8 cellular contexts compared by ENCODE assay signal in genomic region chr2:177724398-177725287, GRCh38.
DNase-seq lines count a peak whose midpoint lies in the region; ATAC-seq and TF ChIP-seq lines count a peak whose summit lies in the region.

No MANE protein-coding gene starts in this region.

- H3K36me3 Mint-ChIP-seq in activated T-helper 2 cell treated with anti-CD3 and anti-CD28 coated beads, Interferon-gamma antibody, Interleukin-2, Interleukin-4, amounts not matched to agents 10 μg/mL and 5 μg/mL and 100 μg/mL, durations not matched to agents 14 hours and 24 hours and 36 hours (ENCODE audit: low read depth), result no peaks in the 10 kb centered on the region
- no peaks in the 10 kb centered on the region for H3K36me3 Mint-ChIP-seq in glutamatergic neuron (ENCODE audit: unreplicated experiment)

- TF ChIP-seq CTCF in glutamatergic neuron (IDR thresholded peaks at IDR 0.05; ENCODE audit: partially characterized antibody, unreplicated experiment), result peak; percentile 88

- H3K27me3 Mint-ChIP-seq in activated T-helper 2 cell treated with anti-CD3 and anti-CD28 coated beads, Interferon-gamma antibody, Interleukin-2, Interleukin-4, amounts not matched to agents 10 μg/mL and 5 μg/mL and 100 μg/mL, durations not matched to agents 14 hours and 24 hours and 36 hours (ENCODE audit: low read depth), result peaks cover 34% of the 10 kb centered on the region
- H3K27me3 Mint-ChIP-seq in glutamatergic neuron (ENCODE audit: unreplicated experiment), result no peaks in the 10 kb centered on the region

- H3K9me3 Mint-ChIP-seq in activated T-helper 2 cell treated with anti-CD3 and anti-CD28 coated beads, Interferon-gamma antibody, Interleukin-2, Interleukin-4, amounts not matched to agents 10 μg/mL and 5 μg/mL and 100 μg/mL, durations not matched to agents 14 hours and 24 hours and 36 hours, result no peaks in the 10 kb centered on the region
- H3K9me3 Mint-ChIP-seq in glutamatergic neuron (ENCODE audit: unreplicated experiment), result no peaks in the 10 kb centered on the region

- intact Hi-C loops in activated T-helper 2 cell treated with anti-CD3 and anti-CD28 coated beads, Interferon-gamma antibody, Interleukin-2, Interleukin-4, amounts not matched to agents 10 μg/mL and 5 μg/mL and 100 μg/mL, durations not matched to agents 14 hours and 24 hours and 36 hours (cut with micrococcal nuclease), result loop anchor here (1.0 to 10.0 kb wide), 2 partner anchors 310 to 560 kb away; no protein-coding TSS in a partner anchor
- intact Hi-C loops in posterior cingulate gyrus (cut with DNase I), result loop anchor here (2.0 to 10.0 kb wide), 4 partner anchors 102 to 390 kb away; no protein-coding TSS in a partner anchor

- H3K4me1 Mint-ChIP-seq in activated T-helper 2 cell treated with anti-CD3 and anti-CD28 coated beads, Interferon-gamma antibody, Interleukin-2, Interleukin-4, amounts not matched to agents 10 μg/mL and 5 μg/mL and 100 μg/mL, durations not matched to agents 14 hours and 24 hours and 36 hours (ENCODE audit: low read depth), result peaks cover 2% of the 10 kb centered on the region
- no peaks in the 10 kb centered on the region for H3K4me1 Mint-ChIP-seq in glutamatergic neuron (ENCODE audit: low read depth, unreplicated experiment)

- peak; percentile 40 for DNase-seq in activated CD4-positive, CD25-positive, alpha-beta regulatory T cell treated with anti-CD3 and anti-CD28 coated beads, Interleukin-2, amount 50 U/mL, for 72 hours
- DNase-seq in HPDE6-E6E7 (ENCODE audit: extremely low spot score), result peak; percentile 49
- DNase-seq in OCI-M1 (lab: John Stamatoyannopoulos, UW), result peak; percentile 66
- DNase-seq in activated T-helper 2 cell treated with anti-CD3 and anti-CD28 coated beads, Interferon-gamma antibody, Interleukin-2, Interleukin-4, amounts not matched to agents 10 μg/mL and 5 μg/mL and 100 μg/mL, durations not matched to agents 14 hours and 24 hours and 36 hours (ENCODE audit: low spot score), result peak; percentile 15
- DNase-seq in glutamatergic neuron, result peak; percentile 76
- peak; percentile 37 to 92 (median 70) for DNase-seq in posterior cingulate gyrus

- ATAC-seq in activated CD4-positive, CD25-positive, alpha-beta regulatory T cell treated with anti-CD3 and anti-CD28 coated beads, Interleukin-2, amount 50 U/mL, for 24 hours, result no peak
- ATAC-seq in GM21825 (IDR thresholded peaks at IDR 0.05; ENCODE audit: unreplicated experiment), result no peak

- H3K4me3 Mint-ChIP-seq in activated T-helper 2 cell treated with anti-CD3 and anti-CD28 coated beads, Interferon-gamma antibody, Interleukin-2, Interleukin-4, amounts not matched to agents 10 μg/mL and 5 μg/mL and 100 μg/mL, durations not matched to agents 14 hours and 24 hours and 36 hours (ENCODE audit: low read depth), result no peak overlapping the region
- H3K4me3 Mint-ChIP-seq in glutamatergic neuron (ENCODE audit: unreplicated experiment), result no peak overlapping the region

- no peak overlapping the region for H3K27ac Mint-ChIP-seq in activated T-helper 2 cell treated with anti-CD3 and anti-CD28 coated beads, Interferon-gamma antibody, Interleukin-2, Interleukin-4, amounts not matched to agents 10 μg/mL and 5 μg/mL and 100 μg/mL, durations not matched to agents 14 hours and 24 hours and 36 hours
- H3K27ac Mint-ChIP-seq in glutamatergic neuron (ENCODE audit: unreplicated experiment), result no peak overlapping the region

Comparison
In these comparisons a context has a peak if more than half of its experiments do, and no peak if none do; other contexts are left out.
1. DNase-seq: peak in every context shown above with its lines; median percentile 76 in glutamatergic neuron; 70 in posterior cingulate gyrus; 66 in OCI-M1; 49 in HPDE6-E6E7; 40 in activated CD4-positive, CD25-positive, alpha-beta regulatory T cell treated with anti-CD3 and anti-CD28 coated beads, Interleukin-2, amount 50 U/mL, for 72 hours; 15 in activated T-helper 2 cell treated with anti-CD3 and anti-CD28 coated beads, Interferon-gamma antibody, Interleukin-2, Interleukin-4, amounts not matched to agents 10 μg/mL and 5 μg/mL and 100 μg/mL, durations not matched to agents 14 hours and 24 hours and 36 hours.